In the genomic region with DNA sequence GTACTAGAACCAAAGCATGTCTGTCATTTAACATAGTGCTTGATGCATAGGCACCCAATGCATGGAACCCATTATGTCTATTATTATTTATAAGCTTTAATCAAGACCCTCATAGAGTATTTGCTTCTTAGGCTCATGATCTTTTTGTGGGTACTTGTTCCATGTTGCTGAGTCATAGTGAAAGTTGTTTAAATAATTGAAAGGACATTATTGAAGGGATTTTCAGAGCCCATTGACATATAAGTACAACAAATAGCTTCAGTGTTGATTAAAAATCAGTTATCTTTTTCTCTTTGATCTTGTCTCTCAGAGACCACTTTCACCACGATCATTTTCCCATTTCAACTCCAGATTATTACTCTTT, we compare ENCODE assay signal across 15 cellular contexts.
A peak's percentile ranks its signal among the peaks of the same experiment; 100 is the strongest.
DNase-seq lines count a peak whose midpoint lies in the region; ATAC-seq and TF ChIP-seq lines count a peak whose summit lies in the region.
"Had no signal": no experiment of that assay in that cellular context is flagged by ENCODE, and none has a peak within 500 bp of the region (broad histone marks: within the 10 kb centered on the region; RNA-seq: fewer than 3 reads in every experiment).

No MANE protein-coding gene starts in this region.

- no peaks in the 10 kb centered on the region for H3K4me1 Mint-ChIP-seq in activated CD8-positive, alpha-beta T cell treated with anti-CD3 and anti-CD28 coated beads, Interleukin-2, amount 10 ng/mL, durations not matched to agents 7 days and 5 days (ENCODE audit: low read depth)
- H3K4me1 Mint-ChIP-seq: CD4-positive, CD25-positive, alpha-beta regulatory T cell; IgD-negative memory B cell had no signal

- CTCF ChIA-PET in PC-3 (lab: Charles Lee): no interaction called here
- CTCF ChIA-PET in activated CD8-positive, alpha-beta T cell treated with anti-CD3 and anti-CD28 coated beads, Interleukin-2, amount 10 ng/mL, durations not matched to agents 7 days and 5 days (lab: Charles Lee): no interaction called here

- no peak overlapping the region for H3K27ac Mint-ChIP-seq in activated CD8-positive, alpha-beta T cell treated with anti-CD3 and anti-CD28 coated beads, Interleukin-2, amount 10 ng/mL, durations not matched to agents 7 days and 5 days
- H3K27ac Mint-ChIP-seq: CD4-positive, CD25-positive, alpha-beta regulatory T cell; IgD-negative memory B cell had no signal

- BruUV-seq in PC-3 (replicated peaks; lab: Mats Ljungman, UMichigan): no TSS peak

- 88 to 100% methylated on average over 1 of the region's 1 CpG for WGBS in GM23248 (ENCODE audit: low coverage in 1 of 2, low lambda C conversion rate in 2 of 2, missing lambda C conversion rate in 2 of 2), 2 experiments

- no peak overlapping the region for H2AFZ ChIP-seq in GM23248
- H2AFZ ChIP-seq in PC-3 (ENCODE audit: low read length): 0 out of 2 replicates have a peak overlapping the region, but pooled peaks have one; percentile 25
- H2AFZ ChIP-seq in osteoblast (ENCODE audit: low read length): no peak overlapping the region

- H3K36me3 ChIP-seq in GM23248 (ENCODE audit: low read depth): no peaks in the 10 kb centered on the region
- H3K36me3 ChIP-seq in PC-3 (ENCODE audit: low read depth, low read length): no peaks in the 10 kb centered on the region
- no peaks in the 10 kb centered on the region for H3K36me3 ChIP-seq in osteoblast (ENCODE audit: insufficient read depth, low read length)
- H3K36me3 ChIP-seq: BLaER1 treated with 17β-estradiol and CSF1 and Interleukin-3, amounts not matched to agents 10 nM and 100 nM had no signal

- H3K79me2 ChIP-seq in GM23248 (ENCODE audit: insufficient read depth) (no peaks in the 10 kb centered on the region), PC-3 (ENCODE audit: low read length) (no peaks in the 10 kb centered on the region), osteoblast (ENCODE audit: insufficient read depth, low read length) (no peaks in the 10 kb centered on the region)

- intact Hi-C loops in PC-3 (cut with micrococcal nuclease): loop anchor here (10.0 kb wide), 1 partner anchor 139 kb away; no protein-coding TSS in a partner anchor
- intact Hi-C loops in left ventricle myocardium superior (cut with micrococcal nuclease): no loop called here

- H3K27ac ChIP-seq in GM23248: peak overlapping the region; percentile 18
- peak overlapping the region; percentile 11; the same call in 1 of the 2 replicates for H3K27ac ChIP-seq in PC-3 (ENCODE audit: low read length)
- peak overlapping the region; percentile 98 for H3K27ac ChIP-seq in epithelial cell of prostate
- H3K27ac ChIP-seq in osteoblast (ENCODE audit: low read depth, low read length): peak overlapping the region; percentile 20
- H3K27ac ChIP-seq: BLaER1 treated with 17β-estradiol and CSF1 and Interleukin-3, amounts not matched to agents 10 nM and 100 nM; HL-60 had no signal

- H4K20me1 ChIP-seq in GM23248 (ENCODE audit: insufficient read depth): no peaks in the 10 kb centered on the region
- H4K20me1 ChIP-seq in PC-3 (ENCODE audit: low read length): no peaks in the 10 kb centered on the region
- H4K20me1 ChIP-seq in osteoblast (ENCODE audit: insufficient read depth, low read length): no peaks in the 10 kb centered on the region
- H4K20me1 ChIP-seq: BLaER1 treated with 17β-estradiol and CSF1 and Interleukin-3, amounts not matched to agents 10 nM and 100 nM had no signal

- DNase-seq in GM23248 (peak; percentile 33), PC-3 (no peak), epithelial cell of prostate (ENCODE audit: low read depth, low spot score) (no peak), osteoblast (ENCODE audit: insufficient read length, low spot score, missing footprints) (no peak), left ventricle myocardium superior (no peak)
- no peak for DNase-seq in NK-92 treated with Interleukin-12 subunit alpha and Interleukin-12 subunit beta, amount 100 ng/mL, for 24 hours (lab: John Stamatoyannopoulos, UW)
- no peak for DNase-seq in activated CD8-positive, alpha-beta T cell treated with anti-CD3 and anti-CD28 coated beads, Interleukin-2, amount 10 ng/mL, durations not matched to agents 7 days and 5 days
- DNase-seq: ACHN; CD4-positive, CD25-positive, alpha-beta regulatory T cell; DMS53; GF-D8 had no signal

- no peaks in the 10 kb centered on the region for H3K9me3 ChIP-seq in GM23248 (ENCODE audit: low read depth)
- H3K9me3 ChIP-seq in PC-3 (ENCODE audit: low read length): no peaks in the 10 kb centered on the region
- H3K9me3 ChIP-seq in osteoblast (ENCODE audit: low read depth, low read length): no peaks in the 10 kb centered on the region
- H3K9me3 ChIP-seq: BLaER1 treated with 17β-estradiol and CSF1 and Interleukin-3, amounts not matched to agents 10 nM and 100 nM had no signal

- H3K36me3 Mint-ChIP-seq in activated CD8-positive, alpha-beta T cell treated with anti-CD3 and anti-CD28 coated beads, Interleukin-2, amount 10 ng/mL, durations not matched to agents 7 days and 5 days (ENCODE audit: low read depth): no peaks in the 10 kb centered on the region
- H3K36me3 Mint-ChIP-seq: CD4-positive, CD25-positive, alpha-beta regulatory T cell; IgD-negative memory B cell had no signal

- POLR2A ChIA-PET in PC-3 (lab: Charles Lee; ENCODE audit: unreplicated experiment): interaction anchor here (0.6 to 0.7 kb wide), 2 partner anchors 29 to 64 kb away, joined by 3 to 8 read pairs; no protein-coding TSS in a partner anchor
- POLR2A ChIA-PET in activated CD8-positive, alpha-beta T cell treated with anti-CD3 and anti-CD28 coated beads, Interleukin-2, amount 10 ng/mL, durations not matched to agents 7 days and 5 days (lab: Charles Lee): no interaction called here

- TF ChIP-seq CTCF in PC-3 (conservative IDR thresholded peaks at IDR 0.05; ENCODE audit: low read depth, low read length) (no peak), osteoblast (IDR thresholded peaks at IDR 0.05; ENCODE audit: extremely low read depth, low read depth, low read length) (no peak)

- H3K4me3 Mint-ChIP-seq in activated CD8-positive, alpha-beta T cell treated with anti-CD3 and anti-CD28 coated beads, Interleukin-2, amount 10 ng/mL, durations not matched to agents 7 days and 5 days: no peak overlapping the region
- H3K4me3 Mint-ChIP-seq: CD4-positive, CD25-positive, alpha-beta regulatory T cell; IgD-negative memory B cell had no signal

- H3K9me3 Mint-ChIP-seq in activated CD8-positive, alpha-beta T cell treated with anti-CD3 and anti-CD28 coated beads, Interleukin-2, amount 10 ng/mL, durations not matched to agents 7 days and 5 days (ENCODE audit: insufficient read depth): no peaks in the 10 kb centered on the region

- H3K9me2 ChIP-seq in GM23248 (ENCODE audit: insufficient read depth): peaks cover 5% of the 10 kb centered on the region; the same call in 1 of the 2 replicates
- H3K9me2 ChIP-seq in PC-3 (replicated peaks; ENCODE audit: low read length): 0 out of 2 replicates have a peak, but pooled peaks cover 3% of the 10 kb centered on the region

- H3K4me2 ChIP-seq in GM23248 (ENCODE audit: unreplicated experiment) (peak overlapping the region; percentile 37), PC-3 (ENCODE audit: low read length) (no peak overlapping the region), osteoblast (ENCODE audit: insufficient read depth, low read length) (peak overlapping the region; percentile 18)
- H3K4me2 ChIP-seq: BLaER1 treated with 17β-estradiol and CSF1 and Interleukin-3, amounts not matched to agents 10 nM and 100 nM had no signal

- H3K4me1 ChIP-seq in GM23248 (ENCODE audit: insufficient read depth) (peaks cover 52% of the 10 kb centered on the region), PC-3 (ENCODE audit: insufficient read depth, low read length) (peaks cover 52% of the 10 kb centered on the region), osteoblast (ENCODE audit: insufficient read depth, low read length) (peaks cover 35% of the 10 kb centered on the region)

- H3F3A ChIP-seq in GM23248 (ENCODE audit: insufficient read depth): peaks cover 31% of the 10 kb centered on the region
- H3F3A ChIP-seq in PC-3 (ENCODE audit: low read length, unreplicated experiment): peaks cover 17% of the 10 kb centered on the region

- H3K27me3 ChIP-seq in GM23248 (replicated peaks; ENCODE audit: insufficient read depth) (no peaks in the 10 kb centered on the region), PC-3 (ENCODE audit: low read length) (no peaks in the 10 kb centered on the region), osteoblast (ENCODE audit: insufficient read depth, low read length) (no peaks in the 10 kb centered on the region)
- H3K27me3 ChIP-seq: BLaER1 treated with 17β-estradiol and CSF1 and Interleukin-3, amounts not matched to agents 10 nM and 100 nM had no signal

- in situ Hi-C loops in GM23248 (cut with MboI): no loop called here

- H3K9ac ChIP-seq in GM23248 (no peak overlapping the region), PC-3 (ENCODE audit: low read length) (no peak overlapping the region)
- H3K9ac ChIP-seq: BLaER1 treated with 17β-estradiol and CSF1 and Interleukin-3, amounts not matched to agents 10 nM and 100 nM had no signal

- H3K4me3 ChIP-seq in GM23248 (no peak overlapping the region), PC-3 (ENCODE audit: low read length) (no peak overlapping the region), osteoblast (ENCODE audit: insufficient read depth, low read length) (no peak overlapping the region)
- H3K4me3 ChIP-seq: BLaER1 treated with 17β-estradiol and CSF1 and Interleukin-3, amounts not matched to agents 10 nM and 100 nM had no signal

- ATAC-seq in PC-3 (no peak), left ventricle myocardium superior (no peak)
- no peak for ATAC-seq in activated CD8-positive, alpha-beta T cell treated with anti-CD3 and anti-CD28 coated beads, Interleukin-2, amount 10 ng/mL, durations not matched to agents 7 days and 5 days
- ATAC-seq: HCT116 had no signal

- no peaks in the 10 kb centered on the region for H3K27me3 Mint-ChIP-seq in activated CD8-positive, alpha-beta T cell treated with anti-CD3 and anti-CD28 coated beads, Interleukin-2, amount 10 ng/mL, durations not matched to agents 7 days and 5 days (ENCODE audit: low read depth)
- H3K27me3 Mint-ChIP-seq: CD4-positive, CD25-positive, alpha-beta regulatory T cell; IgD-negative memory B cell had no signal

Comparison
In these comparisons a context has a peak if more than half of its experiments do, and no peak if none do; other contexts are left out.
1. H3K27ac ChIP-seq: peak in every context shown above with its lines; median percentile 98 in epithelial cell of prostate; 20 in osteoblast; 18 in GM23248; 11 in PC-3.